ENCODE assay signal across 1 cellular context in genomic region chr16:67011274-67011673, GRCh38.
TF ChIP-seq lines count a peak whose summit lies in the region.

No MANE protein-coding gene starts in this region.

TF ChIP-seq in K562, 482 proteins besides CTCF, POLR2A, EP300 and RAD21 (continued from another document):
- TF ChIP-seq MEF2D (tag; conservative IDR thresholded peaks at IDR 0.05; ENCODE audit: low read depth) (no peak), YBX1 (IDR thresholded peaks at IDR 0.05) (no peak), PHF20 (IDR thresholded peaks at IDR 0.05; ENCODE audit: partially characterized antibody) (no peak), ZNF253 (CRISPR knock-in tag; conservative IDR thresholded peaks at IDR 0.05) (no peak), PTTG1 (tag; IDR thresholded peaks at IDR 0.05; ENCODE audit: low read depth) (no peak), ZNF134 (CRISPR knock-in tag; conservative IDR thresholded peaks at IDR 0.05) (no peak), ZNF561 (CRISPR knock-in tag; conservative IDR thresholded peaks at IDR 0.05) (no peak), TOE1 (IDR thresholded peaks at IDR 0.05; ENCODE audit: borderline replicate concordance) (no peak), TOE1 (CRISPR knock-in tag; IDR thresholded peaks at IDR 0.05; ENCODE audit: borderline replicate concordance, low read depth) (no peak), HMG20A (CRISPR knock-in tag; conservative IDR thresholded peaks at IDR 0.05) (no peak), BRD9 (IDR thresholded peaks at IDR 0.05; ENCODE audit: low read depth, partially characterized antibody) (no peak)
